In genomic region chr2:197804758-197805597, GRCh38 we compare ENCODE assay signal across 9 cellular contexts. TPM values are rescaled to one million over a fixed set of nuclear protein-coding genes. Genes with fewer than 3 reads are reported as not detected.
DNase-seq lines count a peak whose midpoint lies in the region; ATAC-seq and TF ChIP-seq lines count a peak whose summit lies in the region.
"Had no signal": no experiment of that assay in that cellular context is flagged by ENCODE, and none has a peak within 500 bp of the region (broad histone marks: within the 10 kb centered on the region; RNA-seq: fewer than 3 reads in every experiment).

No MANE protein-coding gene starts in this region.

- H3K4me1 ChIP-seq in HUES48 (ENCODE audit: control insufficient read depth, insufficient read depth, low read length) (no peaks in the 10 kb centered on the region), esophagus muscularis mucosa (peaks cover 7 to 48% (median 40%) of the 10 kb centered on the region in 4 donors), aorta (ENCODE audit: control insufficient read depth in 1 of 2, insufficient read depth in 2 of 2, low read length in 2 of 2) (peaks cover 0 to 9% of the 10 kb centered on the region in 2 donors)

- H3K9me3 ChIP-seq in HUES48 (ENCODE audit: control insufficient read depth, insufficient read depth, low read length) = no peaks in the 10 kb centered on the region
- no peaks in the 10 kb centered on the region for H3K9me3 ChIP-seq in esophagus muscularis mucosa
- no peaks in the 10 kb centered on the region for H3K9me3 ChIP-seq in aorta (ENCODE audit: control insufficient read depth, low read length)

- WGBS in esophagus muscularis mucosa = 1% methylated on average over 33 of the region's 90 CpGs
- 0% methylated on average over 70 to 90 of the region's 90 CpGs for WGBS in aorta, 2 donors

- H3K36me3 Mint-ChIP-seq in CD14-positive monocyte (peaks cover 0 to 3% of the 10 kb centered on the region in 2 donors), nephron (ENCODE audit: low read depth) (no peaks in the 10 kb centered on the region)

- TF ChIP-seq CTCF in CD14-positive monocyte (IDR thresholded peaks at IDR 0.05) (no peak), esophagus muscularis mucosa (IDR thresholded peaks at IDR 0.05) (no peak), nephron (IDR thresholded peaks at IDR 0.05; ENCODE audit: unreplicated experiment in 3 of 3) (peak in 2 of 3 experiments; percentile 10 to 25)

- H3K4me3 Mint-ChIP-seq in CD14-positive monocyte = peak overlapping the region; percentile 93 to 97
- H3K4me3 Mint-ChIP-seq in nephron = peak overlapping the region; percentile 91 to 94 (median 91)

- DNase-seq in CD14-positive monocyte (ENCODE audit: low spot score) (peak; percentile 46), esophagus muscularis mucosa (ENCODE audit: extremely low spot score) (no peak), aorta (peak; percentile 63 to 77), mucosa of gallbladder (ENCODE audit: low spot score) (no peak)
- peak; percentile 66 for DNase-seq in activated T-cell treated with anti-CD3 and anti-CD28 coated beads, Interleukin-2, amount 50 U/mL, for 1 hour

- ATAC-seq in GM19463 (IDR thresholded peaks at IDR 0.05; ENCODE audit: unreplicated experiment) (peak; percentile 22), aorta (ENCODE audit: low FRiP score) (peak; percentile 63)

- intact Hi-C loops in CD14-positive monocyte (cut with micrococcal nuclease) = loop anchor here (5.0 to 10.0 kb wide), 3 partner anchors 322 to 492 kb away; no protein-coding TSS in a partner anchor
- intact Hi-C loops in esophagus muscularis mucosa (cut with DNase I) = loop anchor here (5.0 to 10.0 kb wide), 4 partner anchors 150 to 367 kb away; no protein-coding TSS in a partner anchor
- intact Hi-C loops in aorta (cut with DNase I) = loop anchor here (2.0 to 10.0 kb wide), 4 partner anchors 170 to 492 kb away; no protein-coding TSS in a partner anchor

- peaks cover 46% of the 10 kb centered on the region for H3K27me3 ChIP-seq in HUES48 (ENCODE audit: control insufficient read depth, insufficient read depth, low read length)
- no peaks in the 10 kb centered on the region for H3K27me3 ChIP-seq in esophagus muscularis mucosa
- H3K27me3 ChIP-seq in aorta (ENCODE audit: control insufficient read depth in 1 of 2, insufficient read depth in 2 of 2, low read length in 1 of 2) = no peaks in the 10 kb centered on the region

- H3K27ac ChIP-seq in HUES48 (ENCODE audit: low read depth, low read length) (no peak overlapping the region), esophagus muscularis mucosa (replicated peaks in 1 of 4) (peak overlapping the region; percentile 88 to 92 (median 91)), aorta (ENCODE audit: low read depth in 1 of 2, low read length in 2 of 2) (peak overlapping the region; percentile 1 to 15)

- H3K9me3 Mint-ChIP-seq in CD14-positive monocyte (peaks cover 0 to 1% (median 0%) of the 10 kb centered on the region in 7 donors), nephron (no peaks in the 10 kb centered on the region)

- no peak for TF ChIP-seq POLR2A in esophagus muscularis mucosa (IDR thresholded peaks at IDR 0.05; ENCODE audit: low read depth)

- H3K4me3 ChIP-seq in HUES48 (ENCODE audit: low read depth, low read length) (peak overlapping the region; percentile 68), esophagus muscularis mucosa (peak overlapping the region; percentile 86 to 96 (median 92)), aorta (ENCODE audit: low read length in 2 of 2) (peak overlapping the region; percentile 30 to 99)

- no peak for TF ChIP-seq EP300 in esophagus muscularis mucosa (IDR thresholded peaks at IDR 0.05)

- H3K4me1 Mint-ChIP-seq in CD14-positive monocyte (peaks cover 27% of the 10 kb centered on the region), nephron (peaks cover 43% of the 10 kb centered on the region)

- H3K27me3 Mint-ChIP-seq in CD14-positive monocyte (ENCODE audit: low read depth in 3 of 3) (peaks cover 10 to 17% (median 14%) of the 10 kb centered on the region in 3 donors), nephron (ENCODE audit: low read depth) (peaks cover 16% of the 10 kb centered on the region)

- H3K9ac ChIP-seq in HUES48 (ENCODE audit: low read depth, low read length) = no peak overlapping the region

- no peaks in the 10 kb centered on the region for H3K36me3 ChIP-seq in HUES48 (ENCODE audit: control insufficient read depth, insufficient read depth, low read length)
- no peaks in the 10 kb centered on the region for H3K36me3 ChIP-seq in esophagus muscularis mucosa
- H3K36me3 ChIP-seq in aorta (ENCODE audit: control insufficient read depth in 1 of 2, insufficient read depth in 2 of 2, low read length in 1 of 2) = no peaks in the 10 kb centered on the region

- peak overlapping the region in 3 of 7 donors; percentile 61 to 76 (median 63) for H3K27ac Mint-ChIP-seq in CD14-positive monocyte
- H3K27ac Mint-ChIP-seq in nephron = peak overlapping the region; percentile 7 to 69 (median 57)

RNA-seq across cellular contexts. Expression of gene PLCL1, which starts 0.6 kb away (rescaled TPM):
- polyA plus RNA-seq in CD14-positive monocyte (1 to 10 TPM in 1 of 2 donors, under 1 TPM in 1; 0.79 to 1.4 TPM), aorta (10 to 100 TPM in 1 of 2 donors, 1 to 10 TPM in 1; 5.1 to 15.7 TPM)
- total RNA-seq in esophagus muscularis mucosa (10 to 100 TPM; 67.3 to 86.2 (median 79.2) TPM), aorta (10 to 100 TPM; 11.6 to 14.8 TPM), mucosa of gallbladder (4.4 TPM)

RNA-seq across cellular contexts. Expression of gene BOLL, which starts 19.9 kb away (rescaled TPM):
- not detected for polyA plus RNA-seq in CD14-positive monocyte
- total RNA-seq in esophagus muscularis mucosa = not detected
- total RNA-seq in aorta = not detected
- polyA plus RNA-seq in aorta = not detected
- not detected for total RNA-seq in mucosa of gallbladder
- total RNA-seq: NCI-H460 had no signal

Comparison
In these comparisons a context has a peak if more than half of its experiments do, and no peak if none do; other contexts are left out.
1. DNase-seq: peak in CD14-positive monocyte (single experiment), activated T-cell treated with anti-CD3 and anti-CD28 coated beads, Interleukin-2, amount 50 U/mL, for 1 hour (single experiment) and aorta (2 of 2); none in esophagus muscularis mucosa (single experiment) and mucosa of gallbladder (single experiment).
2. CTCF ChIP-seq: peak in nephron (2 of 3); none in CD14-positive monocyte (single experiment) and esophagus muscularis mucosa (0 of 3).
3. RNA of gene PLCL1, which starts 0.6 kb away (total RNA-seq): 67.3 to 86.2 TPM in esophagus muscularis mucosa; 11.6 to 14.8 TPM in aorta and 4.4 TPM in mucosa of gallbladder (single experiment); every median in the first group is over 4 times any median in the second.
4. Peak in every context shown above with its lines, with median percentiles within 50 percentile points of each other: H3K4me3 ChIP-seq.